8 cellular contexts compared by ENCODE assay signal in genomic region chr17:36534117-36534880, GRCh38. TPM values are rescaled to one million over a fixed set of nuclear protein-coding genes. Genes with fewer than 3 reads are reported as not detected.
A peak's percentile ranks its signal among the peaks of the same experiment; 100 is the strongest.
DNase-seq lines count a peak whose midpoint lies in the region; ATAC-seq and TF ChIP-seq lines count a peak whose summit lies in the region.

A gene with protein sequence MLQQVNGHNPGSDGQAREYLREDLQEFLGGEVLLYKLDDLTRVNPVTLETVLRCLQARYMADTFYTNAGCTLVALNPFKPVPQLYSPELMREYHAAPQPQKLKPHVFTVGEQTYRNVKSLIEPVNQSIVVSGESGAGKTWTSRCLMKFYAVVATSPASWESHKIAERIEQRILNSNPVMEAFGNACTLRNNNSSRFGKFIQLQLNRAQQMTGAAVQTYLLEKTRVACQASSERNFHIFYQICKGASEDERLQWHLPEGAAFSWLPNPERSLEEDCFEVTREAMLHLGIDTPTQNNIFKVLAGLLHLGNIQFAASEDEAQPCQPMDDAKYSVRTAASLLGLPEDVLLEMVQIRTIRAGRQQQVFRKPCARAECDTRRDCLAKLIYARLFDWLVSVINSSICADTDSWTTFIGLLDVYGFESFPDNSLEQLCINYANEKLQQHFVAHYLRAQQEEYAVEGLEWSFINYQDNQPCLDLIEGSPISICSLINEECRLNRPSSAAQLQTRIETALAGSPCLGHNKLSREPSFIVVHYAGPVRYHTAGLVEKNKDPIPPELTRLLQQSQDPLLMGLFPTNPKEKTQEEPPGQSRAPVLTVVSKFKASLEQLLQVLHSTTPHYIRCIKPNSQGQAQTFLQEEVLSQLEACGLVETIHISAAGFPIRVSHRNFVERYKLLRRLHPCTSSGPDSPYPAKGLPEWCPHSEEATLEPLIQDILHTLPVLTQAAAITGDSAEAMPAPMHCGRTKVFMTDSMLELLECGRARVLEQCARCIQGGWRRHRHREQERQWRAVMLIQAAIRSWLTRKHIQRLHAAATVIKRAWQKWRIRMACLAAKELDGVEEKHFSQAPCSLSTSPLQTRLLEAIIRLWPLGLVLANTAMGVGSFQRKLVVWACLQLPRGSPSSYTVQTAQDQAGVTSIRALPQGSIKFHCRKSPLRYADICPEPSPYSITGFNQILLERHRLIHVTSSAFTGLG (minus strand): TSS chr17:36534868. CDS start chr17:36532538, 2,330 bp downstream.

- peak; percentile 36 for ATAC-seq in GM18909 (IDR thresholded peaks at IDR 0.05; ENCODE audit: poor library complexity, unreplicated experiment)
- ATAC-seq in HG03378 (IDR thresholded peaks at IDR 0.05; ENCODE audit: unreplicated experiment), result peak; percentile 22

- TF ChIP-seq CTCF in AG10803 (conservative IDR thresholded peaks at IDR 0.05; ENCODE audit: low read length), result peak; percentile 35

- peak within 1 kb of the TSS; percentile 99 for H3K4me3 ChIP-seq in AG10803 (ENCODE audit: low read length)

- DNase-seq in AG10803 (ENCODE audit: low read depth) (peak; percentile 43), NCI-H510A treated with DMSO at 0.1 percent for 48 hours (lab: John Stamatoyannopoulos, UW) (peak; percentile 74), lung microvascular endothelial cell (ENCODE audit: low read depth in 2 of 2) (peak; percentile 41 to 71)
- peak; percentile 46 to 53 for DNase-seq in activated CD4-positive, alpha-beta T cell treated with anti-CD3 and anti-CD28 coated beads, Interleukin-2, amount 50 U/mL, for 4 hours
- DNase-seq in effector CD8-positive, alpha-beta T cell (lab: John Stamatoyannopoulos, UW), result peak; percentile 42
- peak; percentile 30 to 39 for DNase-seq in stimulated activated CD8-positive, alpha-beta memory T cell treated with anti-CD3 and anti-CD28 coated beads, Interleukin-15, amount 100 ng/mL, for 48 hours (ENCODE audit: low read depth in 2 of 2)

RNA-seq across cellular contexts. Expression of the gene that starts here (rescaled TPM):
- 28.5 and 33.3 TPM in 2 replicates for total RNA-seq in lung microvascular endothelial cell

Comparison
In these comparisons a context has a peak if more than half of its experiments do, and no peak if none do; other contexts are left out.
1. Peak in every context shown above with its lines: DNase-seq, ATAC-seq and H3K4me3 ChIP-seq.